ENCODE assay signal across 9 cellular contexts in the genomic region with DNA sequence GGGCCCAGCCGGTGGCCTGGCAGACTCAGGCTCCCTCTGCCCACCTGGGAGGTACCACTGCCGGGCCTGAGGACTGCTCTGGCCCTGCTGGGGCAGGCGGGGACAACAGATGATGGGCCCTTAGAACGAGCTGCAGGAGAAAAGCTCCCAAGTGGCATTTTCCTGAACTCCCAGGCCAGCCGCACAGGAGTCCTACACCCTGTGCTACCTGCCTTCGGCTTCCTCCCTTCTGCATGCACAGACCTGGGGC. TPM values are rescaled to one million over a fixed set of nuclear protein-coding genes. Genes with fewer than 3 reads are reported as not detected.
A peak's percentile ranks its signal among the peaks of the same experiment; 100 is the strongest.
DNase-seq lines count a peak whose midpoint lies in the region; ATAC-seq and TF ChIP-seq lines count a peak whose summit lies in the region.
"Had no signal": no experiment of that assay in that cellular context is flagged by ENCODE, and none has a peak within 500 bp of the region (broad histone marks: within the 10 kb centered on the region; RNA-seq: fewer than 3 reads in every experiment).

No MANE protein-coding gene starts in this region.

- TF ChIP-seq CTCF in liver (IDR thresholded peaks at IDR 0.05; ENCODE audit: low read depth, low read length, missing input control), result peak; percentile 45
- TF ChIP-seq CTCF in upper lobe of right lung (IDR thresholded peaks at IDR 0.05), result no peak

- H3K4me1 ChIP-seq in liver (ENCODE audit: control insufficient read depth in 4 of 4, insufficient read depth in 4 of 4, low read length in 3 of 4) (peaks cover 0 to 8% (median 4%) of the 10 kb centered on the region in 4 donors), upper lobe of right lung (peaks cover 43% of the 10 kb centered on the region)

- TF ChIP-seq RAD21 in liver (IDR thresholded peaks at IDR 0.05), result no peak

- peak overlapping the region; percentile 99 for H3K27ac Mint-ChIP-seq in activated naive CD8-positive, alpha-beta T cell treated with anti-CD3 and anti-CD28 coated beads, Interleukin-2, amount 10 ng/mL, durations not matched to agents 7 days and 5 days

- intact Hi-C loops in upper lobe of right lung (cut with DNase I), result no loop called here

- H3K4me3 Mint-ChIP-seq in activated naive CD8-positive, alpha-beta T cell treated with anti-CD3 and anti-CD28 coated beads, Interleukin-2, amount 10 ng/mL, durations not matched to agents 7 days and 5 days, result peak overlapping the region; percentile 22

- H3K4me1 Mint-ChIP-seq in activated naive CD8-positive, alpha-beta T cell treated with anti-CD3 and anti-CD28 coated beads, Interleukin-2, amount 10 ng/mL, durations not matched to agents 7 days and 5 days, result peaks cover 32% of the 10 kb centered on the region

- 64% methylated on average over 6 of the region's 6 CpGs for WGBS in liver

- H3K9ac ChIP-seq in liver (ENCODE audit: low read depth in 1 of 2, low read length in 2 of 2), result no peak overlapping the region

- DNase-seq in activated T-cell treated with anti-CD3 and anti-CD28 coated beads for 48 hours (ENCODE audit: low read depth) (peak; percentile 21), activated T-cell treated with anti-CD3 and anti-CD28 coated beads for 4 hours (no peak), upper lobe of right lung (no peak)
- no peak for DNase-seq in activated naive CD8-positive, alpha-beta T cell treated with anti-CD3 and anti-CD28 coated beads, Interleukin-2, amount 10 ng/mL, durations not matched to agents 7 days and 5 days
- no peak for DNase-seq in stimulated activated CD4-positive, alpha-beta T cell treated with anti-CD3 and anti-CD28 coated beads, Interleukin-12 subunit alpha, Interleukin-12 subunit beta, amount 100 ng/mL, for 4 hours
- DNase-seq: NCI-H345 had no signal

- no peaks in the 10 kb centered on the region for H3K27me3 Mint-ChIP-seq in activated naive CD8-positive, alpha-beta T cell treated with anti-CD3 and anti-CD28 coated beads, Interleukin-2, amount 10 ng/mL, durations not matched to agents 7 days and 5 days

- peaks cover 9 to 27% (median 15%) of the 10 kb centered on the region in 4 donors for H3K36me3 ChIP-seq in liver (ENCODE audit: control insufficient read depth in 4 of 4, insufficient read depth in 3 of 4, low read depth in 1 of 4, low read length in 3 of 4)
- H3K36me3 ChIP-seq in upper lobe of right lung, result peaks cover 57% of the 10 kb centered on the region

- H3K9me3 ChIP-seq in liver (ENCODE audit: control insufficient read depth in 4 of 4, low read length in 3 of 4), result no peaks in the 10 kb centered on the region
- H3K9me3 ChIP-seq in upper lobe of right lung, result no peaks in the 10 kb centered on the region

- ATAC-seq in activated naive CD8-positive, alpha-beta T cell treated with anti-CD3 and anti-CD28 coated beads, Interleukin-2, amount 10 ng/mL, durations not matched to agents 7 days and 5 days (ENCODE audit: low read depth), result peak; percentile 15
- ATAC-seq in upper lobe of right lung (peak; percentile 60), HG03432 (IDR thresholded peaks at IDR 0.05; ENCODE audit: unreplicated experiment) (no peak), HG03159 (IDR thresholded peaks at IDR 0.05; ENCODE audit: unreplicated experiment) (no peak)

- H3K9me3 Mint-ChIP-seq in activated naive CD8-positive, alpha-beta T cell treated with anti-CD3 and anti-CD28 coated beads, Interleukin-2, amount 10 ng/mL, durations not matched to agents 7 days and 5 days, result no peaks in the 10 kb centered on the region

- POLR2A ChIA-PET in activated naive CD8-positive, alpha-beta T cell treated with anti-CD3 and anti-CD28 coated beads, Interleukin-2, amount 10 ng/mL, durations not matched to agents 7 days and 5 days (lab: Charles Lee), result interaction anchor here (0.6 to 2.2 kb wide), 7 partner anchors 9 to 384 kb away, joined by 3 to 28 read pairs (median 5); a partner anchor contains a TSS

- H3K4me3 ChIP-seq in liver (ENCODE audit: low read depth in 1 of 3, low read length in 3 of 3) (no peak overlapping the region), upper lobe of right lung (no peak overlapping the region)

- H3K27me3 ChIP-seq in liver (ENCODE audit: control insufficient read depth in 4 of 4, insufficient read depth in 4 of 4, low read length in 3 of 4) (no peaks in the 10 kb centered on the region), upper lobe of right lung (no peaks in the 10 kb centered on the region)

- peaks cover 4% of the 10 kb centered on the region for H3K36me3 Mint-ChIP-seq in activated naive CD8-positive, alpha-beta T cell treated with anti-CD3 and anti-CD28 coated beads, Interleukin-2, amount 10 ng/mL, durations not matched to agents 7 days and 5 days

- H3K27ac ChIP-seq in liver (ENCODE audit: low read depth in 1 of 2, low read length in 2 of 2) (peak overlapping the region; percentile 13 to 22), upper lobe of right lung (peak overlapping the region; percentile 74)

TF ChIP-seq in liver, 16 proteins besides CTCF, POLR2A, EP300 and RAD21:
- TF ChIP-seq HNF4G (IDR thresholded peaks at IDR 0.05), result no peak

RNA-seq across cellular contexts. Expression of a gene that starts 41.3 kb away (rescaled TPM):
- 10 to 100 TPM; 41.7 to 47.5 TPM for total RNA-seq in activated naive CD8-positive, alpha-beta T cell treated with anti-CD3 and anti-CD28 coated beads, Interleukin-2, amount 10 ng/mL, durations not matched to agents 7 days and 5 days
- total RNA-seq in liver (10 to 100 TPM; 39.9 to 82.7 TPM), upper lobe of right lung (463 TPM)
- 100 to 1,000 TPM; 133 to 137 TPM for polyA plus RNA-seq in liver

Comparison
In these comparisons a context has a peak if more than half of its experiments do, and no peak if none do; other contexts are left out.
1. ATAC-seq: peak in activated naive CD8-positive, alpha-beta T cell treated with anti-CD3 and anti-CD28 coated beads, Interleukin-2, amount 10 ng/mL, durations not matched to agents 7 days and 5 days (single experiment) and upper lobe of right lung (single experiment); none in HG03432 (single experiment) and HG03159 (single experiment).